1 cellular context compared by ENCODE assay signal in the genomic region with DNA sequence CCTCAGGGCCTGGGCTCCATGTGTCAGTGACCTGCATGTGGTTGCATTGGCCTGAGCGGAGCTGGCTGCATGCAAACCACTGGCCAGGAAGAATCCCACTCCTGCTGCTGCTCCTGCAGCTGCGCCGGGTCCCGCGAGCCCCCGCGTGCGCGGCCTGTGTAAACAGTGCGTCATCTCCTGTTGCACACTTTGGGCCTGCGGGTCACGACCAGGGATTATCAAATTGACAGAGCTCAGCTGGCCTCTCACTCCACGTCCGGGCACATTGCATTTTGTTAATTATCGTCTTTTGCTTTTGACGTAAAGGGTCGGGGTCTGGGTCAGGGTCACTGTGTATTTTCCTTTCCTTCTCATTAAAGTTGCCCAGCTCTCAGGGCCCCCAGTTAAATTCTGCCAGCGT.
TF ChIP-seq lines count a peak whose summit lies in the region.

No MANE protein-coding gene starts in this region.

TF ChIP-seq in HepG2, 621 proteins besides CTCF, POLR2A, EP300 and RAD21 (continued from another document and continues in another):
- TF ChIP-seq, protein P1, sequence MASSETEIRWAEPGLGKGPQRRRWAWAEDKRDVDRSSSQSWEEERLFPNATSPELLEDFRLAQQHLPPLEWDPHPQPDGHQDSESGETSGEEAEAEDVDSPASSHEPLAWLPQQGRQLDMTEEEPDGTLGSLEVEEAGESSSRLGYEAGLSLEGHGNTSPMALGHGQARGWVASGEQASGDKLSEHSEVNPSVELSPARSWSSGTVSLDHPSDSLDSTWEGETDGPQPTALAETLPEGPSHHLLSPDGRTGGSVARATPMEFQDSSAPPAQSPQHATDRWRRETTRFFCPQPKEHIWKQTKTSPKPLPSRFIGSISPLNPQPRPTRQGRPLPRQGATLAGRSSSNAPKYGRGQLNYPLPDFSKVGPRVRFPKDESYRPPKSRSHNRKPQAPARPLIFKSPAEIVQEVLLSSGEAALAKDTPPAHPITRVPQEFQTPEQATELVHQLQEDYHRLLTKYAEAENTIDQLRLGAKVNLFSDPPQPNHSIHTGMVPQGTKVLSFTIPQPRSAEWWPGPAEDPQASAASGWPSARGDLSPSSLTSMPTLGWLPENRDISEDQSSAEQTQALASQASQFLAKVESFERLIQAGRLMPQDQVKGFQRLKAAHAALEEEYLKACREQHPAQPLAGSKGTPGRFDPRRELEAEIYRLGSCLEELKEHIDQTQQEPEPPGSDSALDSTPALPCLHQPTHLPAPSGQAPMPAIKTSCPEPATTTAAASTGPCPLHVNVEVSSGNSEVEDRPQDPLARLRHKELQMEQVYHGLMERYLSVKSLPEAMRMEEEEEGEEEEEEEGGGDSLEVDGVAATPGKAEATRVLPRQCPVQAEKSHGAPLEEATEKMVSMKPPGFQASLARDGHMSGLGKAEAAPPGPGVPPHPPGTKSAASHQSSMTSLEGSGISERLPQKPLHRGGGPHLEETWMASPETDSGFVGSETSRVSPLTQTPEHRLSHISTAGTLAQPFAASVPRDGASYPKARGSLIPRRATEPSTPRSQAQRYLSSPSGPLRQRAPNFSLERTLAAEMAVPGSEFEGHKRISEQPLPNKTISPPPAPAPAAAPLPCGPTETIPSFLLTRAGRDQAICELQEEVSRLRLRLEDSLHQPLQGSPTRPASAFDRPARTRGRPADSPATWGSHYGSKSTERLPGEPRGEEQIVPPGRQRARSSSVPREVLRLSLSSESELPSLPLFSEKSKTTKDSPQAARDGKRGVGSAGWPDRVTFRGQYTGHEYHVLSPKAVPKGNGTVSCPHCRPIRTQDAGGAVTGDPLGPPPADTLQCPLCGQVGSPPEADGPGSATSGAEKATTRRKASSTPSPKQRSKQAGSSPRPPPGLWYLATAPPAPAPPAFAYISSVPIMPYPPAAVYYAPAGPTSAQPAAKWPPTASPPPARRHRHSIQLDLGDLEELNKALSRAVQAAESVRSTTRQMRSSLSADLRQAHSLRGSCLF (CRISPR knock-in tag; IDR thresholded peaks at IDR 0.05; ENCODE audit: borderline replicate concordance), result no peak
- TF ChIP-seq, protein P2, sequence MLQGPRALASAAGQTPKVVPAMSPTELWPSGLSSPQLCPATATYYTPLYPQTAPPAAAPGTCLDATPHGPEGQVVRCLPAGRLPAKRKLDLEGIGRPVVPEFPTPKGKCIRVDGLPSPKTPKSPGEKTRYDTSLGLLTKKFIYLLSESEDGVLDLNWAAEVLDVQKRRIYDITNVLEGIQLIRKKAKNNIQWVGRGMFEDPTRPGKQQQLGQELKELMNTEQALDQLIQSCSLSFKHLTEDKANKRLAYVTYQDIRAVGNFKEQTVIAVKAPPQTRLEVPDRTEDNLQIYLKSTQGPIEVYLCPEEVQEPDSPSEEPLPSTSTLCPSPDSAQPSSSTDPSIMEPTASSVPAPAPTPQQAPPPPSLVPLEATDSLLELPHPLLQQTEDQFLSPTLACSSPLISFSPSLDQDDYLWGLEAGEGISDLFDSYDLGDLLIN (CRISPR knock-in tag; IDR thresholded peaks at IDR 0.05; ENCODE audit: borderline replicate concordance), result no peak
- TF ChIP-seq ZNF792 (CRISPR knock-in tag; IDR thresholded peaks at IDR 0.05), result 0 out of 2 replicates have a peak, but pooled peaks have one; percentile 22
- peak; percentile 33; the same call in 1 of the 2 replicates for TF ChIP-seq BORCS8-MEF2B (CRISPR knock-in tag; IDR thresholded peaks at IDR 0.05)
- no peak for TF ChIP-seq ZNF136 (CRISPR knock-in tag; IDR thresholded peaks at IDR 0.05; ENCODE audit: low read depth)
- TF ChIP-seq, protein P3, sequence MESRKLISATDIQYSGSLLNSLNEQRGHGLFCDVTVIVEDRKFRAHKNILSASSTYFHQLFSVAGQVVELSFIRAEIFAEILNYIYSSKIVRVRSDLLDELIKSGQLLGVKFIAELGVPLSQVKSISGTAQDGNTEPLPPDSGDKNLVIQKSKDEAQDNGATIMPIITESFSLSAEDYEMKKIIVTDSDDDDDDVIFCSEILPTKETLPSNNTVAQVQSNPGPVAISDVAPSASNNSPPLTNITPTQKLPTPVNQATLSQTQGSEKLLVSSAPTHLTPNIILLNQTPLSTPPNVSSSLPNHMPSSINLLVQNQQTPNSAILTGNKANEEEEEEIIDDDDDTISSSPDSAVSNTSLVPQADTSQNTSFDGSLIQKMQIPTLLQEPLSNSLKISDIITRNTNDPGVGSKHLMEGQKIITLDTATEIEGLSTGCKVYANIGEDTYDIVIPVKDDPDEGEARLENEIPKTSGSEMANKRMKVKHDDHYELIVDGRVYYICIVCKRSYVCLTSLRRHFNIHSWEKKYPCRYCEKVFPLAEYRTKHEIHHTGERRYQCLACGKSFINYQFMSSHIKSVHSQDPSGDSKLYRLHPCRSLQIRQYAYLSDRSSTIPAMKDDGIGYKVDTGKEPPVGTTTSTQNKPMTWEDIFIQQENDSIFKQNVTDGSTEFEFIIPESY (CRISPR knock-in tag; IDR thresholded peaks at IDR 0.05), result peak; percentile 67
- TF ChIP-seq ZNF782 (CRISPR knock-in tag; IDR thresholded peaks at IDR 0.05; ENCODE audit: borderline replicate concordance), result no peak
- TF ChIP-seq, protein P4, sequence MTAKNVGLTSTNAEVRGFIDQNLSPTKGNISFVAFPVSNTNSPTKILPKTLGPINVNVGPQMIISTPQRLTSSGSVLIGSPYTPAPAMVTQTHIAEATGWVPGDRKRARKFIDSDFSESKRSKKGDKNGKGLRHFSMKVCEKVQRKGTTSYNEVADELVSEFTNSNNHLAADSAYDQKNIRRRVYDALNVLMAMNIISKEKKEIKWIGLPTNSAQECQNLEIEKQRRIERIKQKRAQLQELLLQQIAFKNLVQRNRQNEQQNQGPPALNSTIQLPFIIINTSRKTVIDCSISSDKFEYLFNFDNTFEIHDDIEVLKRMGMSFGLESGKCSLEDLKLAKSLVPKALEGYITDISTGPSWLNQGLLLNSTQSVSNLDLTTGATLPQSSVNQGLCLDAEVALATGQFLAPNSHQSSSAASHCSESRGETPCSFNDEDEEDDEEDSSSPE (CRISPR knock-in tag; IDR thresholded peaks at IDR 0.05), result peak; percentile 51
- peak; percentile 66; the same call in 1 of the 2 replicates for TF ChIP-seq ZNF605 (CRISPR knock-in tag; IDR thresholded peaks at IDR 0.05)
- no peak for TF ChIP-seq MIER2 (CRISPR knock-in tag; IDR thresholded peaks at IDR 0.05)
- TF ChIP-seq, protein P5, sequence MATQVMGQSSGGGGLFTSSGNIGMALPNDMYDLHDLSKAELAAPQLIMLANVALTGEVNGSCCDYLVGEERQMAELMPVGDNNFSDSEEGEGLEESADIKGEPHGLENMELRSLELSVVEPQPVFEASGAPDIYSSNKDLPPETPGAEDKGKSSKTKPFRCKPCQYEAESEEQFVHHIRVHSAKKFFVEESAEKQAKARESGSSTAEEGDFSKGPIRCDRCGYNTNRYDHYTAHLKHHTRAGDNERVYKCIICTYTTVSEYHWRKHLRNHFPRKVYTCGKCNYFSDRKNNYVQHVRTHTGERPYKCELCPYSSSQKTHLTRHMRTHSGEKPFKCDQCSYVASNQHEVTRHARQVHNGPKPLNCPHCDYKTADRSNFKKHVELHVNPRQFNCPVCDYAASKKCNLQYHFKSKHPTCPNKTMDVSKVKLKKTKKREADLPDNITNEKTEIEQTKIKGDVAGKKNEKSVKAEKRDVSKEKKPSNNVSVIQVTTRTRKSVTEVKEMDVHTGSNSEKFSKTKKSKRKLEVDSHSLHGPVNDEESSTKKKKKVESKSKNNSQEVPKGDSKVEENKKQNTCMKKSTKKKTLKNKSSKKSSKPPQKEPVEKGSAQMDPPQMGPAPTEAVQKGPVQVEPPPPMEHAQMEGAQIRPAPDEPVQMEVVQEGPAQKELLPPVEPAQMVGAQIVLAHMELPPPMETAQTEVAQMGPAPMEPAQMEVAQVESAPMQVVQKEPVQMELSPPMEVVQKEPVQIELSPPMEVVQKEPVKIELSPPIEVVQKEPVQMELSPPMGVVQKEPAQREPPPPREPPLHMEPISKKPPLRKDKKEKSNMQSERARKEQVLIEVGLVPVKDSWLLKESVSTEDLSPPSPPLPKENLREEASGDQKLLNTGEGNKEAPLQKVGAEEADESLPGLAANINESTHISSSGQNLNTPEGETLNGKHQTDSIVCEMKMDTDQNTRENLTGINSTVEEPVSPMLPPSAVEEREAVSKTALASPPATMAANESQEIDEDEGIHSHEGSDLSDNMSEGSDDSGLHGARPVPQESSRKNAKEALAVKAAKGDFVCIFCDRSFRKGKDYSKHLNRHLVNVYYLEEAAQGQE (IDR thresholded peaks at IDR 0.05; ENCODE audit: borderline replicate concordance in 1 of 2, low read depth in 1 of 2, low read length in 2 of 2), result no peak
- no peak for TF ChIP-seq ZNF775 (CRISPR knock-in tag; IDR thresholded peaks at IDR 0.05; ENCODE audit: borderline replicate concordance)
- peak; percentile 55; the same call in 1 of the 2 replicates for TF ChIP-seq ZNF670 (CRISPR knock-in tag; IDR thresholded peaks at IDR 0.05; ENCODE audit: borderline replicate concordance)
- TF ChIP-seq ZNF709 (CRISPR knock-in tag; IDR thresholded peaks at IDR 0.05), result 0 out of 2 replicates have a peak, but pooled peaks have one; percentile 71
- TF ChIP-seq, protein P6, sequence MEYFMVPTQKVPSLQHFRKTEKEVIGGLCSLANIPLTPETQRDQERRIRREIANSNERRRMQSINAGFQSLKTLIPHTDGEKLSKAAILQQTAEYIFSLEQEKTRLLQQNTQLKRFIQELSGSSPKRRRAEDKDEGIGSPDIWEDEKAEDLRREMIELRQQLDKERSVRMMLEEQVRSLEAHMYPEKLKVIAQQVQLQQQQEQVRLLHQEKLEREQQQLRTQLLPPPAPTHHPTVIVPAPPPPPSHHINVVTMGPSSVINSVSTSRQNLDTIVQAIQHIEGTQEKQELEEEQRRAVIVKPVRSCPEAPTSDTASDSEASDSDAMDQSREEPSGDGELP (IDR thresholded peaks at IDR 0.05; ENCODE audit: borderline replicate concordance, low read depth), result peak; percentile 92; the same call in 1 of the 2 replicates
- TF ChIP-seq, protein P7, sequence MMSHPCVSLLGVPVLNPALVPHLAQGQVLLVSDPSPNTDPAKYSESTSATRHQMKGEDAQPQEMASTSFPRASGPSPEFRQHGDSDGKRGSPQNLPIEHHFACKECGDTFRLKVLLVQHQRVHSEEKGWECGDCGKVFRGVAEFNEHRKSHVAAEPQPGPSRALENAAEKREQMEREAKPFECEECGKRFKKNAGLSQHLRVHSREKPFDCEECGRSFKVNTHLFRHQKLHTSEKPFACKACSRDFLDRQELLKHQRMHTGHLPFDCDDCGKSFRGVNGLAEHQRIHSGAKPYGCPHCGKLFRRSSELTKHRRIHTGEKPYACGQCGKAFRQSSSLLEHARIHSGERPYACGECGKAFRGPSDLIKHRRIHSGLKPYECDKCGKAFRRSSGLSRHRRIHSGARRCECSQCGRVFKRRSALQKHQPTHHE (CRISPR knock-in tag; IDR thresholded peaks at IDR 0.05; ENCODE audit: borderline replicate concordance), result no peak
- peak; percentile 85 for TF ChIP-seq MEF2D (CRISPR knock-in tag; IDR thresholded peaks at IDR 0.05)
- TF ChIP-seq, protein P8, sequence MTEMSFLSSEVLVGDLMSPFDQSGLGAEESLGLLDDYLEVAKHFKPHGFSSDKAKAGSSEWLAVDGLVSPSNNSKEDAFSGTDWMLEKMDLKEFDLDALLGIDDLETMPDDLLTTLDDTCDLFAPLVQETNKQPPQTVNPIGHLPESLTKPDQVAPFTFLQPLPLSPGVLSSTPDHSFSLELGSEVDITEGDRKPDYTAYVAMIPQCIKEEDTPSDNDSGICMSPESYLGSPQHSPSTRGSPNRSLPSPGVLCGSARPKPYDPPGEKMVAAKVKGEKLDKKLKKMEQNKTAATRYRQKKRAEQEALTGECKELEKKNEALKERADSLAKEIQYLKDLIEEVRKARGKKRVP (CRISPR knock-in tag; IDR thresholded peaks at IDR 0.05), result peak in 1 of 2 experiments; percentile 86; a peak in 2 of 4 replicates
- TF ChIP-seq NR2F6 (IDR thresholded peaks at IDR 0.05), result peak; percentile 87
- TF ChIP-seq NR2F6 (CRISPR knock-in tag; IDR thresholded peaks at IDR 0.05), result peak; percentile 90
- TF ChIP-seq, protein P9, sequence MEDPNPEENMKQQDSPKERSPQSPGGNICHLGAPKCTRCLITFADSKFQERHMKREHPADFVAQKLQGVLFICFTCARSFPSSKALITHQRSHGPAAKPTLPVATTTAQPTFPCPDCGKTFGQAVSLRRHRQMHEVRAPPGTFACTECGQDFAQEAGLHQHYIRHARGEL (CRISPR knock-in tag; IDR thresholded peaks at IDR 0.05), result no peak
- TF ChIP-seq ATRX (CRISPR knock-in tag; IDR thresholded peaks at IDR 0.05; ENCODE audit: borderline replicate concordance), result no peak
- TF ChIP-seq ERF (CRISPR knock-in tag; IDR thresholded peaks at IDR 0.05), result peak; percentile 59; the same call in 1 of the 2 replicates
- no peak for TF ChIP-seq ZNF629 (CRISPR knock-in tag; conservative IDR thresholded peaks at IDR 0.05)
- TF ChIP-seq EEA1 (CRISPR knock-in tag; IDR thresholded peaks at IDR 0.05; ENCODE audit: borderline replicate concordance), result no peak
- TF ChIP-seq, protein P10, sequence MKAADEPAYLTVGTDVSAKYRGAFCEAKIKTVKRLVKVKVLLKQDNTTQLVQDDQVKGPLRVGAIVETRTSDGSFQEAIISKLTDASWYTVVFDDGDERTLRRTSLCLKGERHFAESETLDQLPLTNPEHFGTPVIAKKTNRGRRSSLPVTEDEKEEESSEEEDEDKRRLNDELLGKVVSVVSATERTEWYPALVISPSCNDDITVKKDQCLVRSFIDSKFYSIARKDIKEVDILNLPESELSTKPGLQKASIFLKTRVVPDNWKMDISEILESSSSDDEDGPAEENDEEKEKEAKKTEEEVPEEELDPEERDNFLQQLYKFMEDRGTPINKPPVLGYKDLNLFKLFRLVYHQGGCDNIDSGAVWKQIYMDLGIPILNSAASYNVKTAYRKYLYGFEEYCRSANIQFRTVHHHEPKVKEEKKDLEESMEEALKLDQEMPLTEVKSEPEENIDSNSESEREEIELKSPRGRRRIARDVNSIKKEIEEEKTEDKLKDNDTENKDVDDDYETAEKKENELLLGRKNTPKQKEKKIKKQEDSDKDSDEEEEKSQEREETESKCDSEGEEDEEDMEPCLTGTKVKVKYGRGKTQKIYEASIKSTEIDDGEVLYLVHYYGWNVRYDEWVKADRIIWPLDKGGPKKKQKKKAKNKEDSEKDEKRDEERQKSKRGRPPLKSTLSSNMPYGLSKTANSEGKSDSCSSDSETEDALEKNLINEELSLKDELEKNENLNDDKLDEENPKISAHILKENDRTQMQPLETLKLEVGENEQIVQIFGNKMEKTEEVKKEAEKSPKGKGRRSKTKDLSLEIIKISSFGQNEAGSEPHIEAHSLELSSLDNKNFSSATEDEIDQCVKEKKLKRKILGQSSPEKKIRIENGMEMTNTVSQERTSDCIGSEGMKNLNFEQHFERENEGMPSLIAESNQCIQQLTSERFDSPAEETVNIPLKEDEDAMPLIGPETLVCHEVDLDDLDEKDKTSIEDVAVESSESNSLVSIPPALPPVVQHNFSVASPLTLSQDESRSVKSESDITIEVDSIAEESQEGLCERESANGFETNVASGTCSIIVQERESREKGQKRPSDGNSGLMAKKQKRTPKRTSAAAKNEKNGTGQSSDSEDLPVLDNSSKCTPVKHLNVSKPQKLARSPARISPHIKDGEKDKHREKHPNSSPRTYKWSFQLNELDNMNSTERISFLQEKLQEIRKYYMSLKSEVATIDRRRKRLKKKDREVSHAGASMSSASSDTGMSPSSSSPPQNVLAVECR (CRISPR knock-in tag; IDR thresholded peaks at IDR 0.05; ENCODE audit: borderline replicate concordance), result peak; percentile 71
- no peak for TF ChIP-seq IKZF1 (IDR thresholded peaks at IDR 0.05)
- no peak for TF ChIP-seq ZNF207 (IDR thresholded peaks at IDR 0.05; ENCODE audit: borderline replicate concordance)
- no peak for TF ChIP-seq ZNF556 (CRISPR knock-in tag; IDR thresholded peaks at IDR 0.05; ENCODE audit: borderline replicate concordance)
- peak; percentile 54; the same call in 1 of the 2 replicates for TF ChIP-seq SIX4 (CRISPR knock-in tag; IDR thresholded peaks at IDR 0.05)
- TF ChIP-seq PAWR (CRISPR knock-in tag; IDR thresholded peaks at IDR 0.05; ENCODE audit: borderline replicate concordance), result no peak
- TF ChIP-seq SAP130 (CRISPR knock-in tag; IDR thresholded peaks at IDR 0.05; ENCODE audit: low read depth), result peak; percentile 86
- TF ChIP-seq KDM2A (CRISPR knock-in tag; IDR thresholded peaks at IDR 0.05; ENCODE audit: borderline replicate concordance, low read depth), result peak; percentile 67; the same call in 1 of the 2 replicates
- TF ChIP-seq KMT2A (CRISPR knock-in tag; IDR thresholded peaks at IDR 0.05), result 0 out of 2 replicates have a peak, but pooled peaks have one; percentile 28
- peak; percentile 93 for TF ChIP-seq ETV5 (CRISPR knock-in tag; IDR thresholded peaks at IDR 0.05; ENCODE audit: borderline replicate concordance)
